ENCODE assay signal across 8 cellular contexts in the genomic region with DNA sequence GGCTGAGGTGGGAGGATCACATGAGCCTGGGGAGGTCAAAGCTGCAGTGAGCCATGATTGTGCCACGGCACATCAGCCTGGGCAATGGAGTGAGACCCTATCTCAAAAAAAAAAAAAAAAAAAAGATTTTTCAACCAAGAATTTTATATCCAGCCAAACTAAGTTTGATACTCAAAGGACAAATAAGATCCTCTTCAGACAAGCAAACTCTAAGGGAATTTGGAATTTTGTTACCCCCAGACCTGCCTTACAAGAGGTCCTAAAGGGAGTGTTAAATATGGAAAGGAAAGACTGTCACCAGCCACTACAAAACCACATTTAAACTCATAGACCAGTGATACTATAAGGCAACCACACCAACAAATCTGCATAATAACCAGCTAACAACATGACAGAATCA.
"Had no signal": no experiment of that assay in that cellular context is flagged by ENCODE, and none has a peak within 500 bp of the region (broad histone marks: within the 10 kb centered on the region; RNA-seq: fewer than 3 reads in every experiment).

No MANE protein-coding gene starts in this region.

- H3K4me3 ChIP-seq: GM12878 had no signal

- ATAC-seq: GM12878 had no signal

- DNase-seq: GDM1, GF-D8 had no signal

- FAIRE-seq: G401.6, GM12878, GM12891, GM12892, GM18507, GM19239 had no signal
